In genomic region chr20:1895674-1896496, GRCh38 we compare ENCODE assay signal across 1 cellular context.
TF ChIP-seq lines count a peak whose summit lies in the region.

No MANE protein-coding gene starts in this region.

TF ChIP-seq in IMR-90, 13 proteins besides CTCF, POLR2A, EP300 and RAD21 (continued from another document):
- TF ChIP-seq MXI1 (IDR thresholded peaks at IDR 0.05; ENCODE audit: borderline replicate concordance, low read depth, low read length): no peak
- no peak; the same call in 1 of the 2 replicates for TF ChIP-seq CEBPB (IDR thresholded peaks at IDR 0.05; ENCODE audit: low read depth, low read length)
TF ChIP-seq in IMR-90: peak in this region for 0.
